In genomic region chr18:61194726-61195125, GRCh38 we compare ENCODE assay signal across 9 cellular contexts.
"Had no signal": no experiment of that assay in that cellular context is flagged by ENCODE, and none has a peak within 500 bp of the region (broad histone marks: within the 10 kb centered on the region; RNA-seq: fewer than 3 reads in every experiment).

No MANE protein-coding gene starts in this region.

- H3K9me3 Mint-ChIP-seq: GM23338, H9 had no signal

- H3K9me3 ChIP-seq: HAP-1 had no signal

- H3K4me3 Mint-ChIP-seq: GM23338, H9, HFFc6 had no signal

- H3K27ac ChIP-seq: GM23248 had no signal

- H3K36me3 ChIP-seq: HAP-1 had no signal

- H3K4me1 ChIP-seq: HAP-1 had no signal

- H3K27ac Mint-ChIP-seq: GM23338, H9, HFFc6 had no signal

- ATAC-seq: GM23338, HCT116 had no signal

- H3K4me3 ChIP-seq: GM23248, GM23338, HAP-1 had no signal

- DNase-seq: GM23248, GOT3, H7, H9, HCEC 1CT, HFFc6 had no signal
